ENCODE assay signal across 8 cellular contexts in the genomic region with DNA sequence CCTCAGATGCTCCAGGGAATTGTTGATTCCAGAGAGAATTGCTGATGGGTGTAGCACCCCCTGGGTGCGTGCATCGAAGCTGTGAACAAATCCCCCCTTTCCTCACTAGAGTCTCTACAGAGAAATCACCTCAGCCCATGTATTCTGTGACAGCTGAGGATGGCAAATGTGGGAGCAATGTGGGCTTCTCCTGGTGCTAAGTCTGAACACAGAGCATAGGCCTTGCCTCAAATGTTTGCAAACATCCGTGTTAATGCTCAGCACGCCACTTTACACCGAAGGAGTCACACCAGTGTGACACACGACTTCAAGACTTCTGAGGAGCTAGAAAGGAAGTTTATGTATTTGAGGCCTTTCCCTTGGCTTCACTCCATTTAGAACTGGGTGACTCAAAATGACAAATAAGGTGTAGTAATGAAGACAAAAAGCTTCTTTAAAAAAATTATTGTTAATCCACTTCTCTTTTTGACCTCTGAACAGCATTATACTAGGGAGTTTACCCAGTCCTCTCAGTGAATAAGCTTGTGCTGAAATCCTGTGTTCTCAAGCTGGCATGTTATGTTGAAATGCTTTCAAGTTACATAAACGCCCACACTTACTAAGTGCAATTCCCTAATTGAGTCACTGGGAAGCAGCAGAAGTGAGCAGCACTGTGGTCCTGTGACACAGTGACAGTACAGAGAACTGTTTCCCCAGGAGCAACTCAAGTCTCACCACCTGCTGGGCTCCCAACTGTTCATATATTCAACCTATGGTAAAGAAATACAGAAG.
DNase-seq lines count a peak whose midpoint lies in the region; ATAC-seq and TF ChIP-seq lines count a peak whose summit lies in the region.

No MANE protein-coding gene starts in this region.

- no peaks in the 10 kb centered on the region for H3K36me3 ChIP-seq in liver (ENCODE audit: control insufficient read depth in 4 of 4, insufficient read depth in 3 of 4, low read depth in 1 of 4, low read length in 3 of 4)
- H3K36me3 ChIP-seq in suprapubic skin: no peaks in the 10 kb centered on the region

- WGBS in liver: 37% methylated on average over 7 of the region's 7 CpGs
- 35% methylated on average over 7 of the region's 7 CpGs for whole genome bisulfite sequencing in suprapubic skin

- no peaks in the 10 kb centered on the region for H3K27me3 ChIP-seq in liver (ENCODE audit: control insufficient read depth in 4 of 4, insufficient read depth in 4 of 4, low read length in 3 of 4)
- no peaks in the 10 kb centered on the region for H3K27me3 ChIP-seq in suprapubic skin

- CTCF ChIA-PET in activated naive CD4-positive, alpha-beta T cell treated with anti-CD3 and anti-CD28 coated beads, Interleukin-2, amount 10 ng/mL, durations not matched to agents 7 days and 5 days (lab: Charles Lee): no interaction called here

- H3K4me1 ChIP-seq in liver (ENCODE audit: control insufficient read depth in 4 of 4, insufficient read depth in 4 of 4, low read length in 3 of 4) (peaks cover 6 to 16% (median 9%) of the 10 kb centered on the region in 4 donors), suprapubic skin (peaks cover 22% of the 10 kb centered on the region)

- no peak for TF ChIP-seq EP300 in suprapubic skin (IDR thresholded peaks at IDR 0.05)

- peak overlapping the region in 1 of 2 donors; percentile 6 for H3K27ac Mint-ChIP-seq in activated naive CD4-positive, alpha-beta T cell treated with anti-CD3 and anti-CD28 coated beads, Interleukin-2, amount 50 U/mL, for 72 hours
- no peak overlapping the region for H3K27ac Mint-ChIP-seq in activated naive CD4-positive, alpha-beta T cell treated with anti-CD3 and anti-CD28 coated beads, Interleukin-2, amount 10 ng/mL, durations not matched to agents 7 days and 5 days

- peaks cover 6% of the 10 kb centered on the region for H3K4me1 Mint-ChIP-seq in activated naive CD4-positive, alpha-beta T cell treated with anti-CD3 and anti-CD28 coated beads, Interleukin-2, amount 10 ng/mL, durations not matched to agents 7 days and 5 days

- TF ChIP-seq RAD21 in liver (IDR thresholded peaks at IDR 0.05): peak; percentile 50 to 57

- peak overlapping the region in 1 of 2 donors; percentile 47 for H3K9ac ChIP-seq in liver (ENCODE audit: low read depth in 1 of 2, low read length in 2 of 2)

- peak; percentile 89 to 96 for ATAC-seq in activated naive CD4-positive, alpha-beta T cell treated with anti-CD3 and anti-CD28 coated beads, Interleukin-2, amount 50 U/mL, for 72 hours
- ATAC-seq in HG02763 (IDR thresholded peaks at IDR 0.05; ENCODE audit: unreplicated experiment): peak; percentile 84

- H3K4me3 ChIP-seq in liver (ENCODE audit: low read depth in 1 of 3, low read length in 3 of 3) (no peak overlapping the region), suprapubic skin (no peak overlapping the region)

- no peak for TF ChIP-seq POLR2A in suprapubic skin (IDR thresholded peaks at IDR 0.05)

- peak overlapping the region; percentile 32 to 40 for H3K27ac ChIP-seq in liver (ENCODE audit: low read depth in 1 of 2, low read length in 2 of 2)
- peak overlapping the region; percentile 64 for H3K27ac ChIP-seq in suprapubic skin

- peak; percentile 10 for TF ChIP-seq CTCF in liver (IDR thresholded peaks at IDR 0.05; ENCODE audit: low read depth, low read length, missing input control)
- TF ChIP-seq CTCF in suprapubic skin (IDR thresholded peaks at IDR 0.05): no peak

- no peak overlapping the region for H3K4me3 Mint-ChIP-seq in activated naive CD4-positive, alpha-beta T cell treated with anti-CD3 and anti-CD28 coated beads, Interleukin-2, amount 10 ng/mL, durations not matched to agents 7 days and 5 days

- H3K9me3 ChIP-seq in liver (ENCODE audit: control insufficient read depth in 4 of 4, low read length in 3 of 4) (no peaks in the 10 kb centered on the region), suprapubic skin (no peaks in the 10 kb centered on the region)

- DNase-seq in activated naive CD4-positive, alpha-beta T cell treated with anti-CD3 and anti-CD28 coated beads, Interleukin-2, amount 50 U/mL, for 72 hours (ENCODE audit: low spot score in 2 of 2): peak in 1 of 2 donors; percentile 25
- no peak for DNase-seq in activated naive CD4-positive, alpha-beta T cell treated with anti-CD3 and anti-CD28 coated beads, Interleukin-2, amount 10 ng/mL, durations not matched to agents 7 days and 5 days
- peak; percentile 66 for DNase-seq in NCI-H446 treated with DMSO at 0.1 percent for 48 hours (lab: John Stamatoyannopoulos, UW)
- DNase-seq in cerebellum (ENCODE audit: low spot score): peak; percentile 20
- DNase-seq in suprapubic skin (ENCODE audit: low spot score in 2 of 2): no peak
- no peak for DNase-seq in NCI-H510A (lab: John Stamatoyannopoulos, UW)

- no peaks in the 10 kb centered on the region for H3K9me3 Mint-ChIP-seq in activated naive CD4-positive, alpha-beta T cell treated with anti-CD3 and anti-CD28 coated beads, Interleukin-2, amount 50 U/mL, for 72 hours
- H3K9me3 Mint-ChIP-seq in activated naive CD4-positive, alpha-beta T cell treated with anti-CD3 and anti-CD28 coated beads, Interleukin-2, amount 10 ng/mL, durations not matched to agents 7 days and 5 days: peaks cover 1% of the 10 kb centered on the region

- H3K27me3 Mint-ChIP-seq in activated naive CD4-positive, alpha-beta T cell treated with anti-CD3 and anti-CD28 coated beads, Interleukin-2, amount 10 ng/mL, durations not matched to agents 7 days and 5 days: no peaks in the 10 kb centered on the region

- no peaks in the 10 kb centered on the region for H3K36me3 Mint-ChIP-seq in activated naive CD4-positive, alpha-beta T cell treated with anti-CD3 and anti-CD28 coated beads, Interleukin-2, amount 50 U/mL, for 72 hours
- peaks cover 2% of the 10 kb centered on the region for H3K36me3 Mint-ChIP-seq in activated naive CD4-positive, alpha-beta T cell treated with anti-CD3 and anti-CD28 coated beads, Interleukin-2, amount 10 ng/mL, durations not matched to agents 7 days and 5 days

TF ChIP-seq in liver, 16 proteins besides CTCF, POLR2A, EP300 and RAD21:
- TF ChIP-seq, protein P1, sequence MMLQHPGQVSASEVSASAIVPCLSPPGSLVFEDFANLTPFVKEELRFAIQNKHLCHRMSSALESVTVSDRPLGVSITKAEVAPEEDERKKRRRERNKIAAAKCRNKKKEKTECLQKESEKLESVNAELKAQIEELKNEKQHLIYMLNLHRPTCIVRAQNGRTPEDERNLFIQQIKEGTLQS (IDR thresholded peaks at IDR 0.05): no peak
- TF ChIP-seq HNF4G (IDR thresholded peaks at IDR 0.05) (no peak), SP1 (IDR thresholded peaks at IDR 0.05) (peak; percentile 59), RXRA (IDR thresholded peaks at IDR 0.05) (peak; percentile 56 to 74), FOXA2 (IDR thresholded peaks at IDR 0.05) (no peak), JUND (IDR thresholded peaks at IDR 0.05) (peak; percentile 60 to 82), NR2F2 (IDR thresholded peaks at IDR 0.05) (no peak), GABPA (IDR thresholded peaks at IDR 0.05 in 1 of 2, conservative IDR thresholded peaks at IDR 0.05 in 1 of 2) (no peak), FOXA1 (IDR thresholded peaks at IDR 0.05) (no peak), HNF4A (conservative IDR thresholded peaks at IDR 0.05) (peak; percentile 63 to 65), YY1 (IDR thresholded peaks at IDR 0.05) (peak; percentile 39), TAF1 (conservative IDR thresholded peaks at IDR 0.05) (no peak), EGR1 (IDR thresholded peaks at IDR 0.05; ENCODE audit: low read depth in 2 of 2) (peak; percentile 64 to 71)
- TF ChIP-seq, protein P2, sequence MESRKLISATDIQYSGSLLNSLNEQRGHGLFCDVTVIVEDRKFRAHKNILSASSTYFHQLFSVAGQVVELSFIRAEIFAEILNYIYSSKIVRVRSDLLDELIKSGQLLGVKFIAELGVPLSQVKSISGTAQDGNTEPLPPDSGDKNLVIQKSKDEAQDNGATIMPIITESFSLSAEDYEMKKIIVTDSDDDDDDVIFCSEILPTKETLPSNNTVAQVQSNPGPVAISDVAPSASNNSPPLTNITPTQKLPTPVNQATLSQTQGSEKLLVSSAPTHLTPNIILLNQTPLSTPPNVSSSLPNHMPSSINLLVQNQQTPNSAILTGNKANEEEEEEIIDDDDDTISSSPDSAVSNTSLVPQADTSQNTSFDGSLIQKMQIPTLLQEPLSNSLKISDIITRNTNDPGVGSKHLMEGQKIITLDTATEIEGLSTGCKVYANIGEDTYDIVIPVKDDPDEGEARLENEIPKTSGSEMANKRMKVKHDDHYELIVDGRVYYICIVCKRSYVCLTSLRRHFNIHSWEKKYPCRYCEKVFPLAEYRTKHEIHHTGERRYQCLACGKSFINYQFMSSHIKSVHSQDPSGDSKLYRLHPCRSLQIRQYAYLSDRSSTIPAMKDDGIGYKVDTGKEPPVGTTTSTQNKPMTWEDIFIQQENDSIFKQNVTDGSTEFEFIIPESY (IDR thresholded peaks at IDR 0.05): peak; percentile 53
- TF ChIP-seq, protein P3, sequence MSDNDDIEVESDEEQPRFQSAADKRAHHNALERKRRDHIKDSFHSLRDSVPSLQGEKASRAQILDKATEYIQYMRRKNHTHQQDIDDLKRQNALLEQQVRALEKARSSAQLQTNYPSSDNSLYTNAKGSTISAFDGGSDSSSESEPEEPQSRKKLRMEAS (IDR thresholded peaks at IDR 0.05): peak; percentile 46
- TF ChIP-seq, protein P4, sequence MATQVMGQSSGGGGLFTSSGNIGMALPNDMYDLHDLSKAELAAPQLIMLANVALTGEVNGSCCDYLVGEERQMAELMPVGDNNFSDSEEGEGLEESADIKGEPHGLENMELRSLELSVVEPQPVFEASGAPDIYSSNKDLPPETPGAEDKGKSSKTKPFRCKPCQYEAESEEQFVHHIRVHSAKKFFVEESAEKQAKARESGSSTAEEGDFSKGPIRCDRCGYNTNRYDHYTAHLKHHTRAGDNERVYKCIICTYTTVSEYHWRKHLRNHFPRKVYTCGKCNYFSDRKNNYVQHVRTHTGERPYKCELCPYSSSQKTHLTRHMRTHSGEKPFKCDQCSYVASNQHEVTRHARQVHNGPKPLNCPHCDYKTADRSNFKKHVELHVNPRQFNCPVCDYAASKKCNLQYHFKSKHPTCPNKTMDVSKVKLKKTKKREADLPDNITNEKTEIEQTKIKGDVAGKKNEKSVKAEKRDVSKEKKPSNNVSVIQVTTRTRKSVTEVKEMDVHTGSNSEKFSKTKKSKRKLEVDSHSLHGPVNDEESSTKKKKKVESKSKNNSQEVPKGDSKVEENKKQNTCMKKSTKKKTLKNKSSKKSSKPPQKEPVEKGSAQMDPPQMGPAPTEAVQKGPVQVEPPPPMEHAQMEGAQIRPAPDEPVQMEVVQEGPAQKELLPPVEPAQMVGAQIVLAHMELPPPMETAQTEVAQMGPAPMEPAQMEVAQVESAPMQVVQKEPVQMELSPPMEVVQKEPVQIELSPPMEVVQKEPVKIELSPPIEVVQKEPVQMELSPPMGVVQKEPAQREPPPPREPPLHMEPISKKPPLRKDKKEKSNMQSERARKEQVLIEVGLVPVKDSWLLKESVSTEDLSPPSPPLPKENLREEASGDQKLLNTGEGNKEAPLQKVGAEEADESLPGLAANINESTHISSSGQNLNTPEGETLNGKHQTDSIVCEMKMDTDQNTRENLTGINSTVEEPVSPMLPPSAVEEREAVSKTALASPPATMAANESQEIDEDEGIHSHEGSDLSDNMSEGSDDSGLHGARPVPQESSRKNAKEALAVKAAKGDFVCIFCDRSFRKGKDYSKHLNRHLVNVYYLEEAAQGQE (IDR thresholded peaks at IDR 0.05): peak; percentile 32

Comparison
In these comparisons a context has a peak if more than half of its experiments do, and no peak if none do; other contexts are left out.
1. DNase-seq: peak in NCI-H446 treated with DMSO at 0.1 percent for 48 hours (single experiment) and cerebellum (single experiment); none in activated naive CD4-positive, alpha-beta T cell treated with anti-CD3 and anti-CD28 coated beads, Interleukin-2, amount 10 ng/mL, durations not matched to agents 7 days and 5 days (single experiment), suprapubic skin (0 of 2) and NCI-H510A (single experiment).